ENCODE assay signal across 1 cellular context in the genomic region with DNA sequence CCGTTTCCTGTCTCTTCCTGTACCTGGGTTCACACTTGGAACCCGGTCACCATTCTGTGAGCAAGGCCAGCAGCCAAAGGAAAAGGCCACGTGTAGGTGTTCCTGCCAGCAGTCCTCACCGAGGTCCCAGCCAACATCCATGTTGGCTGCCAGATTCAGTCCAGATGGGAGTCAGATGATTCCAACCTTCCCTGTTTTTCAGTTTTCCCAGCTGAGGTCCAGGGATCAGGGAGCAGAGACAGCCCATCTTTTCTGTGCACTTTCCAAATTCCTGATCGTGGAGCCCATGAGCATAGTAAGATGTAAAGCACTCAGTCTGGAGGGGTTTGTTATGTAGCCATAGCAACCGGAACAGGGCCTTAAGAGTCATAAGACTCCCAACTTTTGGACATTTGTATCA.
TF ChIP-seq lines count a peak whose summit lies in the region.

No MANE protein-coding gene starts in this region.

TF ChIP-seq in K562, 482 proteins besides CTCF, POLR2A, EP300 and RAD21:
- TF ChIP-seq RFX1 (IDR thresholded peaks at IDR 0.05): peak; percentile 66
- TF ChIP-seq SAFB (IDR thresholded peaks at IDR 0.05; ENCODE audit: borderline replicate concordance, low read depth, low read length): no peak
- TF ChIP-seq CCAR2 (IDR thresholded peaks at IDR 0.05; ENCODE audit: low read depth, low read length): no peak
